ENCODE assay signal across 8 cellular contexts in genomic region chr21:37370152-37371040, GRCh38. TPM values are rescaled to one million over a fixed set of nuclear protein-coding genes. Genes with fewer than 3 reads are reported as not detected.
DNase-seq lines count a peak whose midpoint lies in the region; ATAC-seq and TF ChIP-seq lines count a peak whose summit lies in the region.

No MANE protein-coding gene starts in this region.

- peak overlapping the region; percentile 95 for H3K4me2 ChIP-seq in HCT116 (ENCODE audit: low read length)

- no peak overlapping the region for H3K27ac ChIP-seq in HCT116 (ENCODE audit: low read depth, low read length)
- peak overlapping the region; percentile 98 for H3K27ac ChIP-seq in foreskin keratinocyte
- H3K27ac ChIP-seq in stomach smooth muscle (ENCODE audit: low read length): no peak overlapping the region

- H3K4me3 Mint-ChIP-seq in T-helper 1 cell treated with Interleukin-12 subunit alpha and Interleukin-12 subunit beta and Interleukin-4 antibody, amounts not matched to agents 30 μg/mL and 1 μg/mL, for 36 hours: peak overlapping the region; percentile 88

- no peaks in the 10 kb centered on the region for H3K36me3 ChIP-seq in HCT116 (ENCODE audit: control insufficient read depth in 1 of 2, insufficient read depth in 2 of 2, low read length in 2 of 2)
- no peaks in the 10 kb centered on the region for H3K36me3 ChIP-seq in stomach smooth muscle (ENCODE audit: control insufficient read depth in 2 of 2, insufficient read depth in 2 of 2, low read length in 2 of 2)

- DNase-seq in Daoy (ENCODE audit: low read depth) (peak; percentile 23), HCT116 (ENCODE audit: low read depth, low spot score) (no peak), foreskin keratinocyte (peak; percentile 42 to 65), T1000 (lab: John Stamatoyannopoulos, UW) (no peak), ecto neural progenitor cell (ENCODE audit: low spot score) (no peak)
- no peak for DNase-seq in effector CD8-positive, alpha-beta T cell (lab: John Stamatoyannopoulos, UW)

- POLR2A ChIA-PET in HCT116 (lab: Charles Lee): no interaction called here

- no peak for ATAC-seq in HCT116
- ATAC-seq in foreskin keratinocyte: no peak

- TF ChIP-seq RAD21 in HCT116 (IDR thresholded peaks at IDR 0.05; ENCODE audit: low read depth): no peak

- no peaks in the 10 kb centered on the region for H3K9me3 Mint-ChIP-seq in T-helper 1 cell treated with Interleukin-12 subunit alpha and Interleukin-12 subunit beta and Interleukin-4 antibody, amounts not matched to agents 30 μg/mL and 1 μg/mL, for 36 hours

- H2AFZ ChIP-seq in HCT116 (ENCODE audit: low read depth, low read length, poor library complexity, severe bottlenecking): no peak overlapping the region

- intact Hi-C loops in HCT116 (cut with micrococcal nuclease): no loop called here

- peak overlapping the region; percentile 95 for H3K9ac ChIP-seq in HCT116 (ENCODE audit: low read length)
- H3K9ac ChIP-seq in stomach smooth muscle (ENCODE audit: low read length in 2 of 2): no peak overlapping the region

- peaks cover 83% of the 10 kb centered on the region for H3K79me2 ChIP-seq in HCT116 (ENCODE audit: insufficient read depth, low read length)

- TF ChIP-seq POLR2A in HCT116 (IDR thresholded peaks at IDR 0.05; ENCODE audit: borderline replicate concordance, extremely low read depth, insufficient read depth, insufficient read length): no peak

- peaks cover 56% of the 10 kb centered on the region for H3K4me1 Mint-ChIP-seq in T-helper 1 cell treated with Interleukin-12 subunit alpha and Interleukin-12 subunit beta and Interleukin-4 antibody, amounts not matched to agents 30 μg/mL and 1 μg/mL, for 36 hours (ENCODE audit: low read depth)

- BruUV-seq in HCT116 (replicated peaks; lab: Mats Ljungman, UMichigan): no TSS peak

- H3K9me3 ChIP-seq in HCT116 (ENCODE audit: control insufficient read depth in 1 of 2, insufficient read depth in 1 of 2, low read depth in 1 of 2, low read length in 2 of 2) (no peaks in the 10 kb centered on the region), stomach smooth muscle (ENCODE audit: control insufficient read depth in 2 of 2, low read length in 2 of 2) (no peaks in the 10 kb centered on the region)

- H3K4me3 ChIP-seq in HCT116 (replicated peaks in 1 of 2; ENCODE audit: low read depth in 1 of 2, low read length in 2 of 2) (no peak overlapping the region), stomach smooth muscle (ENCODE audit: low read length in 2 of 2) (peak overlapping the region; percentile 44 to 51)

- H3K27me3 Mint-ChIP-seq in T-helper 1 cell treated with Interleukin-12 subunit alpha and Interleukin-12 subunit beta and Interleukin-4 antibody, amounts not matched to agents 30 μg/mL and 1 μg/mL, for 36 hours (ENCODE audit: low read depth): no peaks in the 10 kb centered on the region

- no peaks in the 10 kb centered on the region for H3K36me3 Mint-ChIP-seq in T-helper 1 cell treated with Interleukin-12 subunit alpha and Interleukin-12 subunit beta and Interleukin-4 antibody, amounts not matched to agents 30 μg/mL and 1 μg/mL, for 36 hours (ENCODE audit: low read depth)

- RAD21 ChIA-PET in HCT116 (lab: Charles Lee; ENCODE audit: low non-redundant PET in 1 of 2, low total read pairs in 2 of 2, uncharacterized antibody in 2 of 2, unreplicated experiment in 2 of 2): no interaction called here

- H4K20me1 ChIP-seq in HCT116 (ENCODE audit: insufficient read depth): peaks cover 26% of the 10 kb centered on the region; the same call in 1 of the 2 replicates

- CTCF ChIA-PET in HCT116 (lab: Charles Lee): no interaction called here

- no peak for TF ChIP-seq CTCF in HCT116 (IDR thresholded peaks at IDR 0.05 in 2 of 3, conservative IDR thresholded peaks at IDR 0.05 in 1 of 3; ENCODE audit: borderline replicate concordance in 1 of 3, insufficient read depth in 1 of 3, low read depth in 2 of 3, low read length in 2 of 3)
- TF ChIP-seq CTCF in foreskin keratinocyte (conservative IDR thresholded peaks at IDR 0.05): no peak

- peak overlapping the region; percentile 83 for H3K27ac Mint-ChIP-seq in T-helper 1 cell treated with Interleukin-12 subunit alpha and Interleukin-12 subunit beta and Interleukin-4 antibody, amounts not matched to agents 30 μg/mL and 1 μg/mL, for 36 hours

- H3K4me1 ChIP-seq in HCT116 (ENCODE audit: control insufficient read depth in 1 of 2, insufficient read depth in 2 of 2, low read length in 2 of 2) (peaks cover 42 to 71% of the 10 kb centered on the region in 2 experiments), foreskin keratinocyte (peaks cover 47% of the 10 kb centered on the region), stomach smooth muscle (ENCODE audit: control insufficient read depth, insufficient read depth, low read length) (peaks cover 17% of the 10 kb centered on the region)

- H3K27me3 ChIP-seq in HCT116 (ENCODE audit: insufficient read depth, low read length) (no peaks in the 10 kb centered on the region), foreskin keratinocyte (no peaks in the 10 kb centered on the region), stomach smooth muscle (ENCODE audit: control insufficient read depth in 1 of 2, insufficient read depth in 2 of 2, low read length in 2 of 2) (no peaks in the 10 kb centered on the region)

- no peaks in the 10 kb centered on the region; the same call in 1 of the 2 replicates for H3K9me2 ChIP-seq in HCT116 (ENCODE audit: insufficient read depth)

TF ChIP-seq in HCT116, 20 proteins besides CTCF, POLR2A, EP300 and RAD21:
- TF ChIP-seq REST (IDR thresholded peaks at IDR 0.05; ENCODE audit: low read depth): no peak

RNA-seq across cellular contexts. Expression of gene DYRK1A, which starts 3.8 kb away (rescaled TPM):
- 34.8 and 36.9 TPM in 2 replicates for total RNA-seq in Daoy (2014; rRNA removed; shearing (Covaris generic))
- 49.3 TPM for total RNA-seq in HCT116 (2021; ENCODE audit: unreplicated experiment)
- 22.0 and 25.0 TPM in 2 replicates for polyA plus RNA-seq in HCT116 (2012)
- total RNA-seq in foreskin keratinocyte: 29.0 and 30.1 TPM in 2 replicates
- polyA plus RNA-seq in foreskin keratinocyte: 4.9 and 5.5 TPM in 2 replicates

Comparison
In these comparisons a context has a peak if more than half of its experiments do, and no peak if none do; other contexts are left out.
1. DNase-seq: peak in Daoy (single experiment) and foreskin keratinocyte (2 of 2); none in HCT116 (single experiment), T1000 (single experiment), effector CD8-positive, alpha-beta T cell (single experiment) and ecto neural progenitor cell (single experiment).
2. H3K4me3 ChIP-seq: peak in stomach smooth muscle (2 of 2); none in HCT116 (0 of 2).